In the genomic region with DNA sequence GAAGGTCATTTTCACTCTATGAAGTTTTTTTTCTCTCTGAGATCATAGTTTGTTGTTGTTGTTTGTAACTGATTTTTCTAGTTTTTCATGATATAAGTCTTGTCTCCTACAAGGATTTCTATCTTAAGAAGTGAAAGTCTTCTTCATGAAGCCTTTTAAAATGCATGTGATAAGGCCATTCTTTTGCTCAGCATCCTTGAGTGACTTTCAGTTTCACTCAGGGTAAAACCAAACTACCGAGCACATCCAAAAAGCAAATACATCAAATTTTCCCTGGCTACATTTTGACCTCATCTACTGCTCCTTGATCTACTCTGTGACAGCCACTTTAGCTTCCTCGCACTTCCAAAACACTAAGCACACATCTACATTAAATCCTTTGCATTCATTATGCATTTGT, we compare ENCODE assay signal across 28 cellular contexts.
"Had no signal": no experiment of that assay in that cellular context is flagged by ENCODE, and none has a peak within 500 bp of the region (broad histone marks: within the 10 kb centered on the region; RNA-seq: fewer than 3 reads in every experiment).

No MANE protein-coding gene starts in this region.

- H3K9me3 ChIP-seq: esophagus squamous epithelium, prostate gland, right atrium auricular region, suprapubic skin, uterus had no signal

- ATAC-seq: effector memory CD8-positive, alpha-beta T cell; heart right ventricle; left cardiac atrium; left lung; naive thymus-derived CD4-positive, alpha-beta T cell; sciatic nerve; stimulated activated naive CD8-positive, alpha-beta T cell treated with anti-CD3 and anti-CD28 coated beads, Interleukin-15, amount 100 ng/mL, for 72 hours; upper lobe of right lung had no signal

- H3K4me2 ChIP-seq: smooth muscle cell had no signal

- H3K27me3 ChIP-seq: esophagus squamous epithelium, heart right ventricle, left lung, right atrium auricular region, suprapubic skin, transverse colon, upper lobe of right lung, uterus had no signal

- H3K4me3 ChIP-seq: esophagus squamous epithelium, heart right ventricle, left lung, prostate gland, right atrium auricular region, smooth muscle cell, suprapubic skin, transverse colon, upper lobe of right lung, uterus had no signal

- H3K4me1 ChIP-seq: esophagus squamous epithelium, heart right ventricle, left lung, prostate gland, right atrium auricular region, suprapubic skin, transverse colon, upper lobe of right lung, uterus had no signal

- H3K27ac ChIP-seq: esophagus squamous epithelium, heart right ventricle, left lung, prostate gland, right atrium auricular region, suprapubic skin, transverse colon, upper lobe of right lung, uterus had no signal

- DNase-seq: dermis blood vessel endothelial cell; effector memory CD8-positive, alpha-beta T cell; erythroblast; esophagus squamous epithelium; foreskin melanocyte; glutamatergic neuron; heart right ventricle; hippocampal formation; left cardiac atrium; left lung; mammary epithelial cell; midbrain; naive thymus-derived CD4-positive, alpha-beta T cell; nucleus accumbens; stimulated activated CD4-positive, alpha-beta T cell treated with anti-CD3 and anti-CD28 coated beads, Interleukin-12 subunit alpha, Interleukin-12 subunit beta, amount 100 ng/mL, for 4 hours; stimulated activated CD4-positive, alpha-beta T cell treated with anti-CD3 and anti-CD28 coated beads, Interleukin-1b, Interleukin-23, amount 100 ng/mL, for 48 hours; stimulated activated CD4-positive, alpha-beta T cell treated with anti-CD3 and anti-CD28 coated beads, Interleukin-4, amount 100 ng/mL, for 1 hour; stimulated activated CD8-positive, alpha-beta memory T cell treated with anti-CD3 and anti-CD28 coated beads, Interleukin-4, amount 100 ng/mL, for 48 hours; stimulated activated naive CD4-positive, alpha-beta T cell; stimulated activated naive CD8-positive, alpha-beta T cell treated with anti-CD3 and anti-CD28 coated beads, Interleukin-15, amount 100 ng/mL, for 72 hours; transverse colon; upper lobe of right lung; uterus had no signal

- H3K36me3 ChIP-seq: esophagus squamous epithelium, heart right ventricle, left lung, prostate gland, right atrium auricular region, suprapubic skin, transverse colon, upper lobe of right lung, uterus had no signal
